Comparison of ENCODE assay signal across 19 cellular contexts in the genomic region with DNA sequence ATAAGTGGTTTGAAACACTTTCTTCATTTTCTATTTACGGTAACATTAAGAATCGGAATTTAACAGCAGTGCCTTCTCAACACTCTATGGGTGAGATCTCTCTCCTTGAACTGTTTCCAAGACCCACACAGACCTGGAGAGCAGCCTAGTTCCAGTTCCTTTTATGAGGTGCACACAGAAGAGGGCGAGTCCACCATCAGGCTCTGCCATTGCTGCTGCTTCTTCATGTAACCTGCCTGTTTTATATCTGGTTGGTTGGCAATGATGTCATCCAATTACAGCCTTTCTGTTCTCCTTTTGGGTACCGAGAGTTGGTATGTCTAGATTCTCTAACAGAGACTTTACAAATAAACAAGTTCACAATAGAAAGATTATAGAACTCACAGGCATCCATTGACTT.
DNase-seq lines count a peak whose midpoint lies in the region; ATAC-seq and TF ChIP-seq lines count a peak whose summit lies in the region.
"Had no signal": no experiment of that assay in that cellular context is flagged by ENCODE, and none has a peak within 500 bp of the region (broad histone marks: within the 10 kb centered on the region; RNA-seq: fewer than 3 reads in every experiment).

No MANE protein-coding gene starts in this region.

- H3K27ac ChIP-seq in prostate gland (no peak overlapping the region), coronary artery (no peak overlapping the region)
- H3K27ac ChIP-seq: A549, C4-2B, KMS-11, RWPE1, SJCRH30 had no signal

- H3K9me3 ChIP-seq in BE2C (no peaks in the 10 kb centered on the region), prostate gland (no peaks in the 10 kb centered on the region)
- H3K9me3 ChIP-seq: SJCRH30 had no signal

- H3K4me1 ChIP-seq in BE2C: peaks cover 19% of the 10 kb centered on the region
- H3K4me1 ChIP-seq in prostate gland (replicated peaks): no peaks in the 10 kb centered on the region
- H3K4me1 ChIP-seq: A549, SJCRH30 had no signal

- no peak for TF ChIP-seq CTCF in BE2C (IDR thresholded peaks at IDR 0.05; ENCODE audit: low read depth, low read length)
- TF ChIP-seq CTCF in prostate gland (IDR thresholded peaks at IDR 0.05): no peak
- no peak for TF ChIP-seq CTCF in coronary artery (IDR thresholded peaks at IDR 0.05)

- intact Hi-C loops in prostate gland (cut with DNase I): no loop called here
- intact Hi-C loops in Right ventricle myocardium inferior (cut with DNase I): no loop called here

- TF ChIP-seq POLR2A in prostate gland (IDR thresholded peaks at IDR 0.05): no peak

- 5% methylated on average over 4 of the region's 4 CpGs for WGBS in prostate gland

- H3K4me3 ChIP-seq in BE2C (ENCODE audit: low read depth, low read length): no peak overlapping the region
- H3K4me3 ChIP-seq in prostate gland: no peak overlapping the region
- H3K4me3 ChIP-seq in coronary artery: no peak overlapping the region
- H3K4me3 ChIP-seq: A549, MG63, SJCRH30 had no signal

- H3K36me3 ChIP-seq in BE2C: no peaks in the 10 kb centered on the region
- H3K36me3 ChIP-seq in prostate gland: no peaks in the 10 kb centered on the region
- H3K36me3 ChIP-seq: MG63, SJCRH30 had no signal

- H3K27me3 ChIP-seq in BE2C (no peaks in the 10 kb centered on the region), prostate gland (replicated peaks; ENCODE audit: insufficient read depth) (no peaks in the 10 kb centered on the region)
- H3K27me3 ChIP-seq: MG63, SJCRH30 had no signal

- no peak for ATAC-seq in Right ventricle myocardium inferior
- ATAC-seq: A549 had no signal

- DNase-seq in BE2C: peak; percentile 27
- peak; percentile 62 for DNase-seq in MV-4-11 (lab: John Stamatoyannopoulos, UW)
- peak; percentile 10 to 11 for DNase-seq in cerebellar nuclear complex (lab: John Stamatoyannopoulos, UW)
- peak; percentile 47 for DNase-seq in prostate gland (ENCODE audit: low spot score)
- DNase-seq in T-helper 9 cell: no peak
- no peak for DNase-seq in coronary artery (ENCODE audit: low spot score)
- DNase-seq in Right ventricle myocardium inferior (ENCODE audit: missing footprints): no peak
- no peak for DNase-seq in activated CD4-positive, alpha-beta T cell treated with anti-CD3 and anti-CD28 coated beads, Interleukin-2, amount 50 U/mL, for 1 hour
- DNase-seq: COR-L47, DMS153, MG63, NCI-H1105 treated with DMSO at 0.1 percent for 48 hours, NCI-H1694 treated with DMSO at 0.1 percent for 48 hours, NCI-H748 treated with DMSO at 0.1 percent for 48 hours, SJCRH30 had no signal

Comparison
In these comparisons a context has a peak if more than half of its experiments do, and no peak if none do; other contexts are left out.
1. DNase-seq: peak in BE2C (single experiment), MV-4-11 (single experiment), cerebellar nuclear complex (2 of 2) and prostate gland (single experiment); none in T-helper 9 cell (single experiment), coronary artery (single experiment), Right ventricle myocardium inferior (single experiment) and activated CD4-positive, alpha-beta T cell treated with anti-CD3 and anti-CD28 coated beads, Interleukin-2, amount 50 U/mL, for 1 hour (single experiment).